In genomic region chr9:99347556-99347955, GRCh38 we compare ENCODE assay signal across 26 cellular contexts.
"Had no signal": no experiment of that assay in that cellular context is flagged by ENCODE, and none has a peak within 500 bp of the region (broad histone marks: within the 10 kb centered on the region; RNA-seq: fewer than 3 reads in every experiment).

No MANE protein-coding gene starts in this region.

- H3K27me3 ChIP-seq: pancreas, stomach, testis, thyroid gland, transverse colon, upper lobe of left lung, vagina had no signal

- H3K4me3 ChIP-seq: left ventricle myocardium inferior, lung, pancreas, prostate gland, skin epidermis, stomach, testis, thyroid gland, transverse colon, upper lobe of left lung, vagina had no signal

- H3K27ac ChIP-seq: left ventricle myocardium inferior, pancreas, prostate gland, skin epidermis, stomach, testis, thyroid gland, transverse colon, upper lobe of left lung, vagina had no signal

- H3K36me3 ChIP-seq: left ventricle myocardium inferior, pancreas, prostate gland, stomach, thyroid gland, transverse colon, upper lobe of left lung, vagina had no signal

- H3K4me1 ChIP-seq: left ventricle myocardium inferior, pancreas, prostate gland, testis, thyroid gland, transverse colon had no signal

- ATAC-seq: natural killer cell; pancreas; right cardiac atrium; sciatic nerve; stimulated activated naive CD8-positive, alpha-beta T cell treated with anti-CD3 and anti-CD28 coated beads, Interleukin-15, Interleukin-2, amounts not matched to agents 100 U/mL and 50 U/mL, for 24 hours had no signal

- DNase-seq: islet precursor cell; left ventricle myocardium inferior; mesendoderm; naive B cell; natural killer cell; nephron progenitor cell; pancreas; posterior cingulate gyrus; retina; right cardiac atrium; stimulated activated CD4-positive, alpha-beta T cell treated with anti-CD3 and anti-CD28 coated beads, Interleukin-12 subunit alpha, Interleukin-12 subunit beta, amount 100 ng/mL, for 4 hours; stimulated activated CD4-positive, alpha-beta T cell treated with anti-CD3 and anti-CD28 coated beads, Interleukin-15, amount 100 ng/mL, for 24 hours; stimulated activated CD4-positive, alpha-beta T cell treated with anti-CD3 and anti-CD28 coated beads, Interleukin-2, amount 100 ng/mL, for 24 hours; stimulated activated CD4-positive, alpha-beta T cell treated with anti-CD3 and anti-CD28 coated beads, Interleukin-4, amount 100 ng/mL, for 1 hour; stimulated activated naive B cell treated with anti-CD40 and anti-IgM and Interleukin-4, amounts not matched to agents 10 μg/mL and 1 μg/mL and 100 μg/mL, for 72 hours; stimulated activated naive CD8-positive, alpha-beta T cell treated with anti-CD3 and anti-CD28 coated beads, Interleukin-15, Interleukin-2, amounts not matched to agents 100 U/mL and 50 U/mL, for 24 hours; stomach; testis; thyroid gland; transverse colon; upper lobe of left lung had no signal

- H3K9me3 ChIP-seq: left ventricle myocardium inferior, pancreas, prostate gland, stomach, testis, thyroid gland, transverse colon, upper lobe of left lung, vagina had no signal
